Comparison of ENCODE assay signal across 18 cellular contexts in genomic region chr5:66898241-66899039, GRCh38.
A peak's percentile ranks its signal among the peaks of the same experiment; 100 is the strongest.
DNase-seq lines count a peak whose midpoint lies in the region; TF ChIP-seq lines count a peak whose summit lies in the region.
"Had no signal": no experiment of that assay in that cellular context is flagged by ENCODE, and none has a peak within 500 bp of the region (broad histone marks: within the 10 kb centered on the region; RNA-seq: fewer than 3 reads in every experiment).

No MANE protein-coding gene starts in this region.

- H3K4me3 Mint-ChIP-seq in nephron, result no peak overlapping the region
- H3K4me3 Mint-ChIP-seq: CD14-positive monocyte had no signal

- no peaks in the 10 kb centered on the region for H3K36me3 Mint-ChIP-seq in nephron (ENCODE audit: low read depth)
- H3K36me3 Mint-ChIP-seq: CD14-positive monocyte had no signal

- H3K4me1 Mint-ChIP-seq in nephron, result peaks cover 10% of the 10 kb centered on the region
- H3K4me1 Mint-ChIP-seq: CD14-positive monocyte had no signal

- peak overlapping the region in 2 of 3 experiments; percentile 32 to 51 for H3K27ac Mint-ChIP-seq in nephron
- H3K27ac Mint-ChIP-seq: CD14-positive monocyte had no signal

- H3K27me3 Mint-ChIP-seq in nephron (ENCODE audit: low read depth), result no peaks in the 10 kb centered on the region

- TF ChIP-seq CTCF in AG09319 (IDR thresholded peaks at IDR 0.05; ENCODE audit: low read depth, low read length) (no peak), nephron (IDR thresholded peaks at IDR 0.05; ENCODE audit: unreplicated experiment in 3 of 3) (no peak)

- DNase-seq in AG09319 (ENCODE audit: extremely low read depth, low read depth) (peak; percentile 0), HT1080 (ENCODE audit: low read depth) (peak; percentile 7), epithelial cell of prostate (ENCODE audit: low read depth, low spot score) (no peak), pons (ENCODE audit: low spot score) (no peak), GM19240 (ENCODE audit: insufficient read length, low spot score) (no peak)
- no peak for DNase-seq in stimulated activated CD4-positive, alpha-beta T cell treated with anti-CD3 and anti-CD28 coated beads, Interleukin-4, amount 100 ng/mL, for 24 hours
- DNase-seq: AML-193, DMS 273 treated with DMSO at 0.1 percent for 48 hours, H7, Kasumi-1, NCI-H1105, NCI-H1694 treated with DMSO at 0.1 percent for 48 hours, NCI-H2107, NCI-H446, PC-9, SJCRH30 had no signal

- no peaks in the 10 kb centered on the region for H3K9me3 Mint-ChIP-seq in nephron
- H3K9me3 Mint-ChIP-seq: CD14-positive monocyte had no signal

- H3K27ac ChIP-seq in epithelial cell of prostate, result peak overlapping the region; percentile 3
- H3K27ac ChIP-seq: PC-9, SJCRH30 had no signal

Comparison
In these comparisons a context has a peak if more than half of its experiments do, and no peak if none do; other contexts are left out.
1. DNase-seq: peak in AG09319 (single experiment) and HT1080 (single experiment); none in epithelial cell of prostate (single experiment), stimulated activated CD4-positive, alpha-beta T cell treated with anti-CD3 and anti-CD28 coated beads, Interleukin-4, amount 100 ng/mL, for 24 hours (single experiment), pons (single experiment) and GM19240 (single experiment).